ENCODE assay signal across 26 cellular contexts in genomic region chr10:48776005-48776522, GRCh38.
"Had no signal": no experiment of that assay in that cellular context is flagged by ENCODE, and none has a peak within 500 bp of the region (broad histone marks: within the 10 kb centered on the region; RNA-seq: fewer than 3 reads in every experiment).

No MANE protein-coding gene starts in this region.

- H3K27ac ChIP-seq: dorsolateral prefrontal cortex, esophagus squamous epithelium, gastroesophageal sphincter, left ventricle myocardium inferior, lower lobe of right lung, psoas muscle, right lobe of liver, spleen, stomach, thoracic aorta, transverse colon had no signal

- H3K27ac Mint-ChIP-seq: nephron had no signal

- H3K4me3 ChIP-seq: dorsolateral prefrontal cortex, esophagus squamous epithelium, gastroesophageal sphincter, left ventricle myocardium inferior, lower lobe of right lung, psoas muscle, right lobe of liver, spleen, stomach, thoracic aorta, transverse colon had no signal

- H3K9me3 ChIP-seq: esophagus squamous epithelium, gastroesophageal sphincter, left ventricle myocardium inferior, lower lobe of right lung, psoas muscle, right lobe of liver, spleen, stomach, thoracic aorta, transverse colon had no signal

- H3K36me3 ChIP-seq: esophagus squamous epithelium, gastroesophageal sphincter, left ventricle myocardium inferior, lower lobe of right lung, right lobe of liver, stomach, thoracic aorta, transverse colon had no signal

- DNase-seq: cortex of kidney; dorsolateral prefrontal cortex; effector CD8-positive, alpha-beta T cell; esophagus squamous epithelium; foreskin fibroblast; glutamatergic neuron; islet precursor cell; left ventricle myocardium inferior; lower lobe of right lung; mesenchymal stem cell; midbrain; psoas muscle; retina; spleen; stimulated activated CD4-positive, alpha-beta T cell treated with anti-CD3 and anti-CD28 coated beads, Interleukin-15, amount 100 ng/mL, for 24 hours; stimulated activated CD4-positive, alpha-beta T cell treated with anti-CD3 and anti-CD28 coated beads, Interleukin-1b, Interleukin-23, amount 100 ng/mL, for 48 hours; stimulated activated CD4-positive, alpha-beta T cell treated with anti-CD3 and anti-CD28 coated beads, Interleukin-4, amount 100 ng/mL, for 24 hours; stimulated activated naive CD4-positive, alpha-beta T cell; stomach; substantia nigra; transverse colon had no signal

- H3K4me3 Mint-ChIP-seq: nephron had no signal

- FAIRE-seq: endometrium had no signal

- H3K27me3 ChIP-seq: dorsolateral prefrontal cortex, esophagus squamous epithelium, gastroesophageal sphincter, right lobe of liver, spleen, transverse colon had no signal

- H3K4me1 ChIP-seq: esophagus squamous epithelium, gastroesophageal sphincter, left ventricle myocardium inferior, lower lobe of right lung, psoas muscle, right lobe of liver, stomach, transverse colon had no signal

- ATAC-seq: gastroesophageal sphincter, psoas muscle, right lobe of liver had no signal

- H3K9me3 Mint-ChIP-seq: nephron had no signal
